In genomic region chr22:18024956-18025720, GRCh38 we compare ENCODE assay signal across 8 cellular contexts. TPM values are rescaled to one million over a fixed set of nuclear protein-coding genes. Genes with fewer than 3 reads are reported as not detected.
A peak's percentile ranks its signal among the peaks of the same experiment; 100 is the strongest.
DNase-seq lines count a peak whose midpoint lies in the region; ATAC-seq, FAIRE-seq and TF ChIP-seq lines count a peak whose summit lies in the region.

No MANE protein-coding gene starts in this region.

- H3K27me3 Mint-ChIP-seq in activated naive CD4-positive, alpha-beta T cell treated with anti-CD3 and anti-CD28 coated beads, Interleukin-2, amount 50 U/mL, for 24 hours, result peaks cover 20% of the 10 kb centered on the region
- peaks cover 17% of the 10 kb centered on the region for H3K27me3 Mint-ChIP-seq in astrocyte (ENCODE audit: low read depth, unreplicated experiment)

- no peak for TF ChIP-seq POLR2A in transverse colon (IDR thresholded peaks at IDR 0.05)

- H3K27me3 ChIP-seq in astrocyte (ENCODE audit: insufficient read depth, low read length) (peaks cover 4% of the 10 kb centered on the region), lung (ENCODE audit: control insufficient read depth, insufficient read depth) (no peaks in the 10 kb centered on the region), transverse colon (no peaks in the 10 kb centered on the region)

- peak overlapping the region; percentile 99 for H3K4me2 ChIP-seq in astrocyte (ENCODE audit: low read length)

- ATAC-seq in activated naive CD4-positive, alpha-beta T cell treated with anti-CD3 and anti-CD28 coated beads, Interleukin-2, amount 50 U/mL, for 72 hours, result no peak
- no peak for ATAC-seq in lung (ENCODE audit: insufficient read depth, low FRiP score)
- no peak for ATAC-seq in HG02885 (IDR thresholded peaks at IDR 0.05; ENCODE audit: poor library complexity, unreplicated experiment)

- in situ Hi-C loops in transverse colon (cut with MboI; ENCODE audit: low pct_ligation_motif_present in 1 of 4, low pct_unique_long_range_greater_than_20kb in 1 of 4, low sequenced_read_pairs in 3 of 4), result loop anchor here in 1 of 4 donors (10.0 kb wide), 1 partner anchor 50 kb away; the partner anchor contains the start of gene PEX26

- no peak for FAIRE-seq in astrocyte (lab: Jason Lieb, UNC)

- DNase-seq in activated naive CD4-positive, alpha-beta T cell treated with anti-CD3 and anti-CD28 coated beads, Interleukin-2, amount 50 U/mL, for 72 hours (ENCODE audit: low spot score in 2 of 2), result no peak
- DNase-seq in astrocyte (ENCODE audit: low read depth), result no peak
- DNase-seq in lung (ENCODE audit: low spot score), result no peak
- no peak for DNase-seq in transverse colon
- DNase-seq in SK-N-DZ (ENCODE audit: low spot score), result no peak
- DNase-seq in glomerular visceral epithelial cell (ENCODE audit: extremely low spot score), result no peak

- WGBS in lung, 2 donors, result 50 to 57% methylated on average over 21 of the region's 21 CpGs
- 55 to 58% methylated on average over 2 to 21 of the region's 21 CpGs for WGBS in transverse colon (ENCODE audit: low coverage in 1 of 2), 2 donors

- H3K4me3 ChIP-seq in astrocyte (ENCODE audit: insufficient read depth, low read depth, low read length) (peak overlapping the region; percentile 50), lung (peak overlapping the region; percentile 8), transverse colon (peak overlapping the region in 3 of 4 donors; percentile 52 to 79 (median 53))

- TF ChIP-seq CTCF in astrocyte (IDR thresholded peaks at IDR 0.05; ENCODE audit: insufficient read depth, low read depth, low read length), result no peak
- TF ChIP-seq CTCF in lung (IDR thresholded peaks at IDR 0.05; ENCODE audit: control extremely low read depth, extremely low read depth), result no peak
- no peak for TF ChIP-seq CTCF in transverse colon (IDR thresholded peaks at IDR 0.05)

- TF ChIP-seq EP300 in transverse colon (IDR thresholded peaks at IDR 0.05; ENCODE audit: low read depth), result no peak

- H3K9ac ChIP-seq in astrocyte (ENCODE audit: low read length), result peak overlapping the region; percentile 34

- H3K27ac Mint-ChIP-seq in activated naive CD4-positive, alpha-beta T cell treated with anti-CD3 and anti-CD28 coated beads, Interleukin-2, amount 50 U/mL, for 24 hours, result no peak overlapping the region
- no peak overlapping the region for H3K27ac Mint-ChIP-seq in activated naive CD4-positive, alpha-beta T cell treated with anti-CD3 and anti-CD28 coated beads, Interleukin-2, amount 50 U/mL, for 72 hours
- no peak overlapping the region for H3K27ac Mint-ChIP-seq in astrocyte (ENCODE audit: unreplicated experiment)

- H3K9me3 ChIP-seq in astrocyte (ENCODE audit: insufficient read depth, low read depth, low read length) (no peaks in the 10 kb centered on the region), lung (ENCODE audit: control insufficient read depth in 2 of 2, insufficient read depth in 1 of 2, low read length in 1 of 2) (no peaks in the 10 kb centered on the region), transverse colon (no peaks in the 10 kb centered on the region)

- no peak overlapping the region for H3K27ac ChIP-seq in astrocyte (ENCODE audit: low read depth, low read length)
- no peak overlapping the region for H3K27ac ChIP-seq in lung (ENCODE audit: low read depth in 1 of 2, low read length in 1 of 2)
- peak overlapping the region; percentile 78 to 91 (median 88) for H3K27ac ChIP-seq in transverse colon

- H3K9me3 Mint-ChIP-seq in activated naive CD4-positive, alpha-beta T cell treated with anti-CD3 and anti-CD28 coated beads, Interleukin-2, amount 50 U/mL, for 24 hours, result no peaks in the 10 kb centered on the region
- H3K9me3 Mint-ChIP-seq in activated naive CD4-positive, alpha-beta T cell treated with anti-CD3 and anti-CD28 coated beads, Interleukin-2, amount 50 U/mL, for 72 hours, result no peaks in the 10 kb centered on the region
- H3K9me3 Mint-ChIP-seq in astrocyte (ENCODE audit: unreplicated experiment), result no peaks in the 10 kb centered on the region

- H3K4me1 ChIP-seq in astrocyte (ENCODE audit: insufficient read depth, low read length), result peaks cover 17% of the 10 kb centered on the region
- H3K4me1 ChIP-seq in lung (ENCODE audit: control insufficient read depth in 2 of 2, insufficient read depth in 2 of 2, low read length in 2 of 2), result peaks cover 0 to 11% of the 10 kb centered on the region in 2 donors
- peaks cover 17 to 23% (median 19%) of the 10 kb centered on the region in 4 donors for H3K4me1 ChIP-seq in transverse colon

- H3K36me3 ChIP-seq in astrocyte (ENCODE audit: insufficient read depth, low read length) (no peaks in the 10 kb centered on the region), lung (ENCODE audit: control insufficient read depth in 2 of 2, insufficient read depth in 2 of 2, low read length in 2 of 2) (no peaks in the 10 kb centered on the region), transverse colon (no peaks in the 10 kb centered on the region)

- H3K79me2 ChIP-seq in astrocyte (ENCODE audit: insufficient read depth, low read length), result no peaks in the 10 kb centered on the region

- H3K36me3 Mint-ChIP-seq in activated naive CD4-positive, alpha-beta T cell treated with anti-CD3 and anti-CD28 coated beads, Interleukin-2, amount 50 U/mL, for 24 hours, result no peaks in the 10 kb centered on the region
- no peaks in the 10 kb centered on the region for H3K36me3 Mint-ChIP-seq in activated naive CD4-positive, alpha-beta T cell treated with anti-CD3 and anti-CD28 coated beads, Interleukin-2, amount 50 U/mL, for 72 hours
- no peaks in the 10 kb centered on the region for H3K36me3 Mint-ChIP-seq in astrocyte (ENCODE audit: low read depth, unreplicated experiment)

- H2AFZ ChIP-seq in astrocyte (ENCODE audit: low read depth, low read length), result peak overlapping the region; percentile 99

- peaks cover 13% of the 10 kb centered on the region for H3K4me1 Mint-ChIP-seq in activated naive CD4-positive, alpha-beta T cell treated with anti-CD3 and anti-CD28 coated beads, Interleukin-2, amount 50 U/mL, for 24 hours
- peaks cover 22% of the 10 kb centered on the region for H3K4me1 Mint-ChIP-seq in astrocyte (ENCODE audit: low read depth, unreplicated experiment)

- H3K4me3 Mint-ChIP-seq in activated naive CD4-positive, alpha-beta T cell treated with anti-CD3 and anti-CD28 coated beads, Interleukin-2, amount 50 U/mL, for 24 hours, result peak overlapping the region; percentile 84
- H3K4me3 Mint-ChIP-seq in astrocyte (ENCODE audit: unreplicated experiment), result peak overlapping the region; percentile 85

- H4K20me1 ChIP-seq in astrocyte (ENCODE audit: insufficient read depth, low read length), result no peaks in the 10 kb centered on the region

- intact Hi-C loops in transverse colon (cut with DNase I; ENCODE audit: low total_unique reads), result loop anchor here (10.0 kb wide), 2 partner anchors 50 to 120 kb away; partner anchors contain the start of gene PEX26

RNA-seq across cellular contexts. Expression of gene MICAL3, which starts 0.8 kb away (rescaled TPM):
- 10 to 100 TPM; 19.5 to 30.2 TPM for total RNA-seq in activated naive CD4-positive, alpha-beta T cell treated with anti-CD3 and anti-CD28 coated beads, Interleukin-2, amount 50 U/mL, for 72 hours
- 101 and 113 TPM in 2 replicates for total RNA-seq in astrocyte
- 10 to 100 TPM; 24.6 to 30.7 TPM for total RNA-seq in lung
- polyA plus RNA-seq in lung, result 1 to 10 TPM; 4.4 to 6.2 TPM
- total RNA-seq in transverse colon, result 100 to 1,000 TPM in 2 of 4 donors, 10 to 100 TPM in 2; 84.2 to 290 (median 151) TPM
- polyA plus RNA-seq in SK-N-DZ (2014; cell fraction: cytosol; rRNA removed), result 13.9 and 17.8 TPM in 2 replicates
- 12.3 and 33.7 TPM in 2 replicates for polyA plus RNA-seq in SK-N-DZ (2014; cell fraction: nucleus; rRNA removed)

RNA-seq across cellular contexts. Expression of gene PEX26, which starts 52.7 kb away (rescaled TPM):
- total RNA-seq in activated naive CD4-positive, alpha-beta T cell treated with anti-CD3 and anti-CD28 coated beads, Interleukin-2, amount 50 U/mL, for 72 hours, result 10 to 100 TPM; 36.8 to 63.7 TPM
- 41.7 and 41.9 TPM in 2 replicates for total RNA-seq in astrocyte
- 10 to 100 TPM; 19.1 to 36.9 TPM for total RNA-seq in lung
- polyA plus RNA-seq in lung, result 10 to 100 TPM; 16.9 to 19.8 TPM
- total RNA-seq in transverse colon, result 100 to 1,000 TPM in 2 of 4 donors, 10 to 100 TPM in 2; 46.4 to 211 (median 93.4) TPM
- polyA plus RNA-seq in SK-N-DZ (2014; cell fraction: cytosol; rRNA removed), result 40.1 and 43.1 TPM in 2 replicates
- polyA plus RNA-seq in SK-N-DZ (2014; cell fraction: nucleus; rRNA removed), result 18.4 and 22.3 TPM in 2 replicates

Comparison
In these comparisons a context has a peak if more than half of its experiments do, and no peak if none do; other contexts are left out.
1. H3K27ac ChIP-seq: peak in transverse colon (4 of 4); none in astrocyte (single experiment) and lung (0 of 2).
2. Peak in every context shown above with its lines, with median percentiles within 50 percentile points of each other: H3K4me3 ChIP-seq.